Comparison of ENCODE assay signal across 1 cellular context in genomic region chr17:64358261-64358788, GRCh38.
TF ChIP-seq lines count a peak whose summit lies in the region.

No MANE protein-coding gene starts in this region.

TF ChIP-seq in GM23338, 12 proteins besides CTCF, POLR2A, EP300 and RAD21 (continued from another document):
- TF ChIP-seq REST (IDR thresholded peaks at IDR 0.05; ENCODE audit: unreplicated experiment), result no peak
- TF ChIP-seq ZNF114 (CRISPR knock-in tag; IDR thresholded peaks at IDR 0.05), result no peak
- no peak for TF ChIP-seq EZH2phosphoT487 (IDR thresholded peaks at IDR 0.05; ENCODE audit: unreplicated experiment)
- no peak for TF ChIP-seq CREB1 (CRISPR knock-in tag; IDR thresholded peaks at IDR 0.05; ENCODE audit: low read depth)
